Comparison of ENCODE assay signal across 20 cellular contexts in genomic region chr3:178223876-178224275, GRCh38.
"Had no signal": no experiment of that assay in that cellular context is flagged by ENCODE, and none has a peak within 500 bp of the region (broad histone marks: within the 10 kb centered on the region; RNA-seq: fewer than 3 reads in every experiment).

No MANE protein-coding gene starts in this region.

- H3K4me3 ChIP-seq: esophagus squamous epithelium, lower lobe of right lung, neural progenitor cell, sigmoid colon, thoracic aorta, vagina had no signal

- H3K27me3 ChIP-seq: esophagus squamous epithelium, neural progenitor cell, sigmoid colon, vagina had no signal

- H3K4me1 ChIP-seq: esophagus squamous epithelium, lower lobe of right lung, neural progenitor cell, sigmoid colon, vagina had no signal

- H3K27ac ChIP-seq: esophagus squamous epithelium, lower lobe of right lung, neural progenitor cell, sigmoid colon, thoracic aorta, vagina, WERI-Rb-1 had no signal

- H3K36me3 ChIP-seq: esophagus squamous epithelium, lower lobe of right lung, neural progenitor cell, sigmoid colon, thoracic aorta, vagina, WERI-Rb-1 had no signal

- ATAC-seq: activated CD8-positive, alpha-beta T cell treated with anti-CD3 and anti-CD28 coated beads, Interleukin-2, amount 10 ng/mL, durations not matched to agents 7 days and 5 days; activated naive CD4-positive, alpha-beta T cell treated with anti-CD3 and anti-CD28 coated beads, Interleukin-2, amount 50 U/mL, for 72 hours; left lobe of liver; lower lobe of right lung; naive thymus-derived CD8-positive, alpha-beta T cell had no signal

- H3K9me3 ChIP-seq: esophagus squamous epithelium, lower lobe of right lung, sigmoid colon, thoracic aorta, vagina had no signal

- DNase-seq: activated CD4-positive, alpha-beta T cell treated with anti-CD3 and anti-CD28 coated beads, Interleukin-2, amount 50 U/mL, for 1 hour; activated CD4-positive, CD25-positive, alpha-beta regulatory T cell treated with anti-CD3 and anti-CD28 coated beads, Interleukin-2, amount 50 U/mL, for 72 hours; activated CD8-positive, alpha-beta T cell treated with anti-CD3 and anti-CD28 coated beads, Interleukin-2, amount 10 ng/mL, durations not matched to agents 7 days and 5 days; activated gamma-delta T cell treated with Interleukin-2 at 50 U/mL for 16 hours; dermis blood vessel endothelial cell; effector memory CD4-positive, alpha-beta T cell; esophagus squamous epithelium; foreskin fibroblast; kidney; lower lobe of right lung; naive thymus-derived CD8-positive, alpha-beta T cell; sigmoid colon; stimulated activated CD4-positive, alpha-beta T cell treated with anti-CD3 and anti-CD28 coated beads, Interleukin-2, amount 100 ng/mL, for 48 hours; stimulated activated naive CD4-positive, alpha-beta T cell treated with Interleukin-2 at 50 U/mL for 16 hours; WERI-Rb-1 had no signal
